In genomic region chr16:16022683-16023064, GRCh38 we compare ENCODE assay signal across 2 cellular contexts.
TF ChIP-seq lines count a peak whose summit lies in the region.

No MANE protein-coding gene starts in this region.

TF ChIP-seq in SK-N-SH, 30 proteins besides CTCF, POLR2A, EP300 and RAD21 (continued from another document):
- TF ChIP-seq USF2 (IDR thresholded peaks at IDR 0.05; ENCODE audit: borderline replicate concordance, low read depth, low read length) (no peak), FOXM1 (IDR thresholded peaks at IDR 0.05; ENCODE audit: low read depth) (no peak), MEF2A (IDR thresholded peaks at IDR 0.05; ENCODE audit: borderline replicate concordance, low read depth) (no peak), RXRA (IDR thresholded peaks at IDR 0.05; ENCODE audit: borderline replicate concordance, low read depth) (no peak), RCOR1 (IDR thresholded peaks at IDR 0.05; ENCODE audit: low read length) (no peak), CHD2 (IDR thresholded peaks at IDR 0.05; ENCODE audit: low read length, partially characterized antibody) (no peak)

TF ChIP-seq in SK-N-SH treated with all-trans-retinoic acid at 6 μM for 48 hours, 23 proteins besides CTCF, POLR2A, EP300 and RAD21 (continued from another document):
- TF ChIP-seq PATZ1 (CRISPR knock-in tag; IDR thresholded peaks at IDR 0.05; ENCODE audit: borderline replicate concordance) (no peak), RARB (CRISPR knock-in tag; IDR thresholded peaks at IDR 0.05) (no peak), CSRNP3 (CRISPR knock-in tag; IDR thresholded peaks at IDR 0.05) (no peak), CSDC2 (CRISPR knock-in tag; IDR thresholded peaks at IDR 0.05) (no peak), ZNF8 (CRISPR knock-in tag; IDR thresholded peaks at IDR 0.05) (no peak)
